ENCODE assay signal across 1 cellular context in the genomic region with DNA sequence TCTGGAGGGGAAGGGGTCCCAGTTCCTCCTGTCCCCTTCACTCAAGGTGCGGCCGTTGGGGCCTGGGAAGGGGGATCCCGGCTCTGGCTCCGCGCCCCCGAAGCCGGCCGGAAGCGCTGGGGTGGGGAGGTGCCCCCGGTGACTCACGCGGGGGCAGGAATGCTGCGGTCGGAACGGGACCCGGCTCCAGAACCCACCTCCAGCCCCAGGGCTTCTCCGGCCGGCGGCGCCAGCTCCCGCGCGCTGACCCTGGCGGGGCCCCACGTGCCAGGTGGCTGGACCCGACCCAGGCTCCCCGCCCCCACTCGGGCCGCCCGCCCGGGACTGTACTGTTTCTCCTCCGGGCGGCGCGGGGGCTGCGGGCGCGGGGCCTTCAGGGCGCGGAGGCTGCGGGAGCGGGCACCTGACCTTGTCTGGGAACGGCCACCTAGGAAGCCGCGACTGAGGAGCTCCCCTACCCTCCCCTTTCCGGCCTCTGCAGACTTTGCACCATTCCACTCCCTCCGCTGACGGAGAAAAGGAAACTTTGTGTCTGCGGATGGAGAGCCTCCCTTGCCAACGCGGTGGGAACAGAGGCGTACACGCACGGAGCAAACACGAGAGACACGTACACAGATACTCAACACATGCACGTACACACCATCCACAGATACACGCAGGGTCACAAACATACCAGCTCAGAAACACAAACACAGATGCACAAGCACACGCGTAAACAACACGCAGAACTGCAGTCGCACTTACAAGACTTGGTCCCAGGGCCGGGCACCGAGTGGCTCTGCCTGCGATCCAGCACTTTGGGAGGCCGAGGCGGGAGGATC.
TF ChIP-seq lines count a peak whose summit lies in the region.

No MANE protein-coding gene starts in this region.

TF ChIP-seq in K562, 482 proteins besides CTCF, POLR2A, EP300 and RAD21 (continued from another document and continues in another):
- TF ChIP-seq, protein P1, sequence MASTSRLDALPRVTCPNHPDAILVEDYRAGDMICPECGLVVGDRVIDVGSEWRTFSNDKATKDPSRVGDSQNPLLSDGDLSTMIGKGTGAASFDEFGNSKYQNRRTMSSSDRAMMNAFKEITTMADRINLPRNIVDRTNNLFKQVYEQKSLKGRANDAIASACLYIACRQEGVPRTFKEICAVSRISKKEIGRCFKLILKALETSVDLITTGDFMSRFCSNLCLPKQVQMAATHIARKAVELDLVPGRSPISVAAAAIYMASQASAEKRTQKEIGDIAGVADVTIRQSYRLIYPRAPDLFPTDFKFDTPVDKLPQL (IDR thresholded peaks at IDR 0.05; ENCODE audit: extremely low read depth, insufficient read length) = no peak
- TF ChIP-seq SOX6 (IDR thresholded peaks at IDR 0.05) (no peak; the same call in 1 of the 2 replicates), ASH1L (IDR thresholded peaks at IDR 0.05; ENCODE audit: borderline replicate concordance, low read depth, partially characterized antibody) (no peak), CHD2 (IDR thresholded peaks at IDR 0.05; ENCODE audit: low read depth, low read length) (no peak), TAL1 (IDR thresholded peaks at IDR 0.05) (no peak), WHSC1 (IDR thresholded peaks at IDR 0.05; ENCODE audit: low read length) (no peak), IFI16 (CRISPR knock-in tag; IDR thresholded peaks at IDR 0.05) (no peak), HLTF (IDR thresholded peaks at IDR 0.05) (peak; percentile 56; the same call in 1 of the 2 replicates), C11orf30 (IDR thresholded peaks at IDR 0.05; ENCODE audit: low read depth) (no peak), ELF1 (tag; IDR thresholded peaks at IDR 0.05) (no peak), ZFP36 (IDR thresholded peaks at IDR 0.05; ENCODE audit: low read depth, low read length, partially characterized antibody) (no peak), HCFC1 (IDR thresholded peaks at IDR 0.05; ENCODE audit: low read depth, low read length) (no peak), ZNF561 (CRISPR knock-in tag; conservative IDR thresholded peaks at IDR 0.05) (no peak), ZNF239 (CRISPR knock-in tag; IDR thresholded peaks at IDR 0.05) (no peak), RBM17 (IDR thresholded peaks at IDR 0.05; ENCODE audit: borderline replicate concordance, low read depth, low read length) (no peak), KAT7 (CRISPR knock-in tag; IDR thresholded peaks at IDR 0.05; ENCODE audit: borderline replicate concordance) (no peak), HNRNPK (IDR thresholded peaks at IDR 0.05; ENCODE audit: low read depth, low read length, poor library complexity, severe bottlenecking) (no peak), SMARCA5 (IDR thresholded peaks at IDR 0.05) (0 out of 2 replicates have a peak, but pooled peaks have one; percentile 55), HNRNPUL1 (IDR thresholded peaks at IDR 0.05; ENCODE audit: low read length) (no peak), ETV5 (CRISPR knock-in tag; IDR thresholded peaks at IDR 0.05; ENCODE audit: low read depth) (peak; percentile 98), NONO (IDR thresholded peaks at IDR 0.05; ENCODE audit: low read depth in 2 of 2, low read length in 1 of 2) (0 out of 4 replicates have a peak, but pooled peaks of 1 of the 2 experiments have one; percentile 48), RBFOX2 (IDR thresholded peaks at IDR 0.05; ENCODE audit: low read depth, low read length) (peak; percentile 87), YBX1 (IDR thresholded peaks at IDR 0.05) (no peak), ZFP1 (CRISPR knock-in tag; IDR thresholded peaks at IDR 0.05) (no peak), NEUROD1 (IDR thresholded peaks at IDR 0.05; ENCODE audit: borderline replicate concordance, low read depth, low read length, partially characterized antibody) (peak; percentile 74), CAMTA2 (CRISPR knock-in tag; conservative IDR thresholded peaks at IDR 0.05) (no peak), ZNF707 (CRISPR knock-in tag; conservative IDR thresholded peaks at IDR 0.05) (no peak), HDAC6 (IDR thresholded peaks at IDR 0.05; ENCODE audit: low read depth, low read length) (no peak), ARID1B (IDR thresholded peaks at IDR 0.05) (peak; percentile 77), CHD1 (IDR thresholded peaks at IDR 0.05; ENCODE audit: low read length) (no peak), ZNF174 (CRISPR knock-in tag; IDR thresholded peaks at IDR 0.05) (no peak), ZNF212 (CRISPR knock-in tag; IDR thresholded peaks at IDR 0.05) (no peak), RB1 (IDR thresholded peaks at IDR 0.05; ENCODE audit: low read depth) (peak; percentile 77; the same call in 1 of the 2 replicates), CBFA2T3 (IDR thresholded peaks at IDR 0.05) (0 out of 2 replicates have a peak, but pooled peaks have one; percentile 52), SLC30A9 (CRISPR knock-in tag; IDR thresholded peaks at IDR 0.05) (no peak), PRPF4 (IDR thresholded peaks at IDR 0.05; ENCODE audit: insufficient read depth, low read depth, low read length, poor library complexity, severe bottlenecking) (peak; percentile 47), ATF1 (CRISPR knock-in tag; IDR thresholded peaks at IDR 0.05) (no peak), ATF1 (tag; IDR thresholded peaks at IDR 0.05) (no peak), ZEB2 (IDR thresholded peaks at IDR 0.05) (peak; percentile 13; the same call in 1 of the 2 replicates), NCOA6 (IDR thresholded peaks at IDR 0.05) (no peak), TBP (optimal IDR thresholded peaks at IDR 0.05; ENCODE audit: low read depth, low read length) (peak; percentile 10)
- TF ChIP-seq, protein P2, sequence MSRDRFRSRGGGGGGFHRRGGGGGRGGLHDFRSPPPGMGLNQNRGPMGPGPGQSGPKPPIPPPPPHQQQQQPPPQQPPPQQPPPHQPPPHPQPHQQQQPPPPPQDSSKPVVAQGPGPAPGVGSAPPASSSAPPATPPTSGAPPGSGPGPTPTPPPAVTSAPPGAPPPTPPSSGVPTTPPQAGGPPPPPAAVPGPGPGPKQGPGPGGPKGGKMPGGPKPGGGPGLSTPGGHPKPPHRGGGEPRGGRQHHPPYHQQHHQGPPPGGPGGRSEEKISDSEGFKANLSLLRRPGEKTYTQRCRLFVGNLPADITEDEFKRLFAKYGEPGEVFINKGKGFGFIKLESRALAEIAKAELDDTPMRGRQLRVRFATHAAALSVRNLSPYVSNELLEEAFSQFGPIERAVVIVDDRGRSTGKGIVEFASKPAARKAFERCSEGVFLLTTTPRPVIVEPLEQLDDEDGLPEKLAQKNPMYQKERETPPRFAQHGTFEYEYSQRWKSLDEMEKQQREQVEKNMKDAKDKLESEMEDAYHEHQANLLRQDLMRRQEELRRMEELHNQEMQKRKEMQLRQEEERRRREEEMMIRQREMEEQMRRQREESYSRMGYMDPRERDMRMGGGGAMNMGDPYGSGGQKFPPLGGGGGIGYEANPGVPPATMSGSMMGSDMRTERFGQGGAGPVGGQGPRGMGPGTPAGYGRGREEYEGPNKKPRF (IDR thresholded peaks at IDR 0.05; ENCODE audit: low read depth, low read length) = no peak
- TF ChIP-seq, protein P3, sequence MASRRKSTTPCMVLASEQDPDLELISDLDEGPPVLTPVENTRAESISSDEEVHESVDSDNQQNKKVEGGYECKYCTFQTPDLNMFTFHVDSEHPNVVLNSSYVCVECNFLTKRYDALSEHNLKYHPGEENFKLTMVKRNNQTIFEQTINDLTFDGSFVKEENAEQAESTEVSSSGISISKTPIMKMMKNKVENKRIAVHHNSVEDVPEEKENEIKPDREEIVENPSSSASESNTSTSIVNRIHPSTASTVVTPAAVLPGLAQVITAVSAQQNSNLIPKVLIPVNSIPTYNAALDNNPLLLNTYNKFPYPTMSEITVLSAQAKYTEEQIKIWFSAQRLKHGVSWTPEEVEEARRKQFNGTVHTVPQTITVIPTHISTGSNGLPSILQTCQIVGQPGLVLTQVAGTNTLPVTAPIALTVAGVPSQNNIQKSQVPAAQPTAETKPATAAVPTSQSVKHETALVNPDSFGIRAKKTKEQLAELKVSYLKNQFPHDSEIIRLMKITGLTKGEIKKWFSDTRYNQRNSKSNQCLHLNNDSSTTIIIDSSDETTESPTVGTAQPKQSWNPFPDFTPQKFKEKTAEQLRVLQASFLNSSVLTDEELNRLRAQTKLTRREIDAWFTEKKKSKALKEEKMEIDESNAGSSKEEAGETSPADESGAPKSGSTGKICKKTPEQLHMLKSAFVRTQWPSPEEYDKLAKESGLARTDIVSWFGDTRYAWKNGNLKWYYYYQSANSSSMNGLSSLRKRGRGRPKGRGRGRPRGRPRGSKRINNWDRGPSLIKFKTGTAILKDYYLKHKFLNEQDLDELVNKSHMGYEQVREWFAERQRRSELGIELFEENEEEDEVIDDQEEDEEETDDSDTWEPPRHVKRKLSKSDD (conservative IDR thresholded peaks at IDR 0.05; ENCODE audit: low read length) = no peak
- TF ChIP-seq, protein P4, sequence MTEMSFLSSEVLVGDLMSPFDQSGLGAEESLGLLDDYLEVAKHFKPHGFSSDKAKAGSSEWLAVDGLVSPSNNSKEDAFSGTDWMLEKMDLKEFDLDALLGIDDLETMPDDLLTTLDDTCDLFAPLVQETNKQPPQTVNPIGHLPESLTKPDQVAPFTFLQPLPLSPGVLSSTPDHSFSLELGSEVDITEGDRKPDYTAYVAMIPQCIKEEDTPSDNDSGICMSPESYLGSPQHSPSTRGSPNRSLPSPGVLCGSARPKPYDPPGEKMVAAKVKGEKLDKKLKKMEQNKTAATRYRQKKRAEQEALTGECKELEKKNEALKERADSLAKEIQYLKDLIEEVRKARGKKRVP (CRISPR knock-in tag; IDR thresholded peaks at IDR 0.05) = no peak
- TF ChIP-seq, protein P5, sequence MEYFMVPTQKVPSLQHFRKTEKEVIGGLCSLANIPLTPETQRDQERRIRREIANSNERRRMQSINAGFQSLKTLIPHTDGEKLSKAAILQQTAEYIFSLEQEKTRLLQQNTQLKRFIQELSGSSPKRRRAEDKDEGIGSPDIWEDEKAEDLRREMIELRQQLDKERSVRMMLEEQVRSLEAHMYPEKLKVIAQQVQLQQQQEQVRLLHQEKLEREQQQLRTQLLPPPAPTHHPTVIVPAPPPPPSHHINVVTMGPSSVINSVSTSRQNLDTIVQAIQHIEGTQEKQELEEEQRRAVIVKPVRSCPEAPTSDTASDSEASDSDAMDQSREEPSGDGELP (CRISPR knock-in tag; IDR thresholded peaks at IDR 0.05; ENCODE audit: borderline replicate concordance) = 0 out of 2 replicates have a peak, but pooled peaks have one; percentile 63
- TF ChIP-seq, protein P6, sequence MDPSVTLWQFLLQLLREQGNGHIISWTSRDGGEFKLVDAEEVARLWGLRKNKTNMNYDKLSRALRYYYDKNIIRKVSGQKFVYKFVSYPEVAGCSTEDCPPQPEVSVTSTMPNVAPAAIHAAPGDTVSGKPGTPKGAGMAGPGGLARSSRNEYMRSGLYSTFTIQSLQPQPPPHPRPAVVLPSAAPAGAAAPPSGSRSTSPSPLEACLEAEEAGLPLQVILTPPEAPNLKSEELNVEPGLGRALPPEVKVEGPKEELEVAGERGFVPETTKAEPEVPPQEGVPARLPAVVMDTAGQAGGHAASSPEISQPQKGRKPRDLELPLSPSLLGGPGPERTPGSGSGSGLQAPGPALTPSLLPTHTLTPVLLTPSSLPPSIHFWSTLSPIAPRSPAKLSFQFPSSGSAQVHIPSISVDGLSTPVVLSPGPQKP (CRISPR knock-in tag; IDR thresholded peaks at IDR 0.05) = no peak
- TF ChIP-seq, protein P7, sequence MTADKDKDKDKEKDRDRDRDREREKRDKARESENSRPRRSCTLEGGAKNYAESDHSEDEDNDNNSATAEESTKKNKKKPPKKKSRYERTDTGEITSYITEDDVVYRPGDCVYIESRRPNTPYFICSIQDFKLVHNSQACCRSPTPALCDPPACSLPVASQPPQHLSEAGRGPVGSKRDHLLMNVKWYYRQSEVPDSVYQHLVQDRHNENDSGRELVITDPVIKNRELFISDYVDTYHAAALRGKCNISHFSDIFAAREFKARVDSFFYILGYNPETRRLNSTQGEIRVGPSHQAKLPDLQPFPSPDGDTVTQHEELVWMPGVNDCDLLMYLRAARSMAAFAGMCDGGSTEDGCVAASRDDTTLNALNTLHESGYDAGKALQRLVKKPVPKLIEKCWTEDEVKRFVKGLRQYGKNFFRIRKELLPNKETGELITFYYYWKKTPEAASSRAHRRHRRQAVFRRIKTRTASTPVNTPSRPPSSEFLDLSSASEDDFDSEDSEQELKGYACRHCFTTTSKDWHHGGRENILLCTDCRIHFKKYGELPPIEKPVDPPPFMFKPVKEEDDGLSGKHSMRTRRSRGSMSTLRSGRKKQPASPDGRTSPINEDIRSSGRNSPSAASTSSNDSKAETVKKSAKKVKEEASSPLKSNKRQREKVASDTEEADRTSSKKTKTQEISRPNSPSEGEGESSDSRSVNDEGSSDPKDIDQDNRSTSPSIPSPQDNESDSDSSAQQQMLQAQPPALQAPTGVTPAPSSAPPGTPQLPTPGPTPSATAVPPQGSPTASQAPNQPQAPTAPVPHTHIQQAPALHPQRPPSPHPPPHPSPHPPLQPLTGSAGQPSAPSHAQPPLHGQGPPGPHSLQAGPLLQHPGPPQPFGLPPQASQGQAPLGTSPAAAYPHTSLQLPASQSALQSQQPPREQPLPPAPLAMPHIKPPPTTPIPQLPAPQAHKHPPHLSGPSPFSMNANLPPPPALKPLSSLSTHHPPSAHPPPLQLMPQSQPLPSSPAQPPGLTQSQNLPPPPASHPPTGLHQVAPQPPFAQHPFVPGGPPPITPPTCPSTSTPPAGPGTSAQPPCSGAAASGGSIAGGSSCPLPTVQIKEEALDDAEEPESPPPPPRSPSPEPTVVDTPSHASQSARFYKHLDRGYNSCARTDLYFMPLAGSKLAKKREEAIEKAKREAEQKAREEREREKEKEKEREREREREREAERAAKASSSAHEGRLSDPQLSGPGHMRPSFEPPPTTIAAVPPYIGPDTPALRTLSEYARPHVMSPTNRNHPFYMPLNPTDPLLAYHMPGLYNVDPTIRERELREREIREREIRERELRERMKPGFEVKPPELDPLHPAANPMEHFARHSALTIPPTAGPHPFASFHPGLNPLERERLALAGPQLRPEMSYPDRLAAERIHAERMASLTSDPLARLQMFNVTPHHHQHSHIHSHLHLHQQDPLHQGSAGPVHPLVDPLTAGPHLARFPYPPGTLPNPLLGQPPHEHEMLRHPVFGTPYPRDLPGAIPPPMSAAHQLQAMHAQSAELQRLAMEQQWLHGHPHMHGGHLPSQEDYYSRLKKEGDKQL (CRISPR knock-in tag; IDR thresholded peaks at IDR 0.05; ENCODE audit: borderline replicate concordance) = no peak
- TF ChIP-seq, protein P8, sequence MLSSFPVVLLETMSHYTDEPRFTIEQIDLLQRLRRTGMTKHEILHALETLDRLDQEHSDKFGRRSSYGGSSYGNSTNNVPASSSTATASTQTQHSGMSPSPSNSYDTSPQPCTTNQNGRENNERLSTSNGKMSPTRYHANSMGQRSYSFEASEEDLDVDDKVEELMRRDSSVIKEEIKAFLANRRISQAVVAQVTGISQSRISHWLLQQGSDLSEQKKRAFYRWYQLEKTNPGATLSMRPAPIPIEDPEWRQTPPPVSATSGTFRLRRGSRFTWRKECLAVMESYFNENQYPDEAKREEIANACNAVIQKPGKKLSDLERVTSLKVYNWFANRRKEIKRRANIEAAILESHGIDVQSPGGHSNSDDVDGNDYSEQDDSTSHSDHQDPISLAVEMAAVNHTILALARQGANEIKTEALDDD (IDR thresholded peaks at IDR 0.05) = no peak
- TF ChIP-seq, protein P9, sequence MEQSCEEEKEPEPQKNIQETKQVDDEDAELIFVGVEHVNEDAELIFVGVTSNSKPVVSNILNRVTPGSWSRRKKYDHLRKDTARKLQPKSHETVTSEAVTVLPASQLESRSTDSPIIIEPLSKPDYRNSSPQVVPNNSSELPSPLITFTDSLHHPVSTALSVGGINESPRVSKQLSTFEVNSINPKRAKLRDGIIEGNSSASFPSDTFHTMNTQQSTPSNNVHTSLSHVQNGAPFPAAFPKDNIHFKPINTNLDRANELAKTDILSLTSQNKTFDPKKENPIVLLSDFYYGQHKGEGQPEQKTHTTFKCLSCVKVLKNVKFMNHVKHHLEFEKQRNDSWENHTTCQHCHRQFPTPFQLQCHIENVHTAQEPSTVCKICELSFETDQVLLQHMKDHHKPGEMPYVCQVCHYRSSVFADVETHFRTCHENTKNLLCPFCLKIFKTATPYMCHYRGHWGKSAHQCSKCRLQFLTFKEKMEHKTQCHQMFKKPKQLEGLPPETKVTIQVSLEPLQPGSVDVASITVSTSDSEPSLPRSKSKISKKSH (CRISPR knock-in tag; IDR thresholded peaks at IDR 0.05) = no peak
